In the genomic region with DNA sequence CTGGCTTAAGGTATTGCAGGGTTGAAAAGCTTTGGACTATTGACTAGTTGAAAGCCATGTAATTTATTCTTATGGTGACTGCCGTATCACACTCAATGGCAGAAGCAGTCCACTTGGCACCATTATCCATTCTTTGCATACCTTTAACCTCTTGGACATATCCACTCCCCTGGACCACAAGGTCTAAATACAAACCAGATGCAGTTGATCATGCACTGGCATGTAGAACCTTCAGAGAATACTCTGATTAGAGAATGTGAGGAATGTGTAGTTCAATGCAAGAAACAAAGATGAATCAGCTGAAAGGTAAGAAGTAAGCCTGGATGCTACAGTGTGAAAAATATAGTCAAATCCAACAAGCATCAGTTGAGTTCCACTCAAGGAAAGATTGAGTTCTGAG, we compare ENCODE assay signal across 1 cellular context.
TF ChIP-seq lines count a peak whose summit lies in the region.

No MANE protein-coding gene starts in this region.

TF ChIP-seq in HCT116, 20 proteins besides CTCF, POLR2A, EP300 and RAD21 (continued from another document):
- no peak for TF ChIP-seq REST (IDR thresholded peaks at IDR 0.05; ENCODE audit: low read depth)
- no peak for TF ChIP-seq ZNF274 (IDR thresholded peaks at IDR 0.05; ENCODE audit: low read depth, low read length)
- no peak for TF ChIP-seq JUND (IDR thresholded peaks at IDR 0.05)
